22 cellular contexts compared by ENCODE assay signal in genomic region chr4:2080429-2081300, GRCh38. TPM values are rescaled to one million over a fixed set of nuclear protein-coding genes. Genes with fewer than 3 reads are reported as not detected.
DNase-seq lines count a peak whose midpoint lies in the region; ATAC-seq and TF ChIP-seq lines count a peak whose summit lies in the region.
"Had no signal": no experiment of that assay in that cellular context is flagged by ENCODE, and none has a peak within 500 bp of the region (broad histone marks: within the 10 kb centered on the region; RNA-seq: fewer than 3 reads in every experiment).

No MANE protein-coding gene starts in this region.

- H3K4me3 Mint-ChIP-seq in stimulated activated memory B cell treated with anti-CD40 and anti-IgM and Interleukin-4, amounts not matched to agents 10 μg/mL and 1 μg/mL and 100 μg/mL, for 72 hours = no peak overlapping the region
- no peak overlapping the region for H3K4me3 Mint-ChIP-seq in activated CD8-positive, alpha-beta T cell treated with anti-CD3 and anti-CD28 coated beads for 36 hours
- H3K4me3 Mint-ChIP-seq: natural killer cell; stimulated activated naive CD8-positive, alpha-beta T cell treated with anti-CD3 and anti-CD28 coated beads, Interleukin-15, Interleukin-2, amounts not matched to agents 100 ng/mL and 50 ng/mL, for 24 hours had no signal

- POLR2A ChIA-PET in HEK293 (lab: Yijun Ruan, JAX) = no interaction called here
- POLR2A ChIA-PET in activated CD8-positive, alpha-beta T cell treated with anti-CD3 and anti-CD28 coated beads for 36 hours (lab: Charles Lee) = interaction anchor here (1.1 kb wide), 1 partner anchor 28 kb away, joined by 3 read pairs; no protein-coding TSS in a partner anchor

- H3K4me1 ChIP-seq in HEK293 (ENCODE audit: control insufficient read depth, insufficient read depth, low read length) (no peaks in the 10 kb centered on the region), left lung (no peaks in the 10 kb centered on the region), thyroid gland (no peaks in the 10 kb centered on the region)
- H3K4me1 ChIP-seq: parathyroid adenoma, uterus had no signal

- H3K27ac Mint-ChIP-seq in stimulated activated memory B cell treated with anti-CD40 and anti-IgM and Interleukin-4, amounts not matched to agents 10 μg/mL and 1 μg/mL and 100 μg/mL, for 72 hours = no peak overlapping the region
- no peak overlapping the region for H3K27ac Mint-ChIP-seq in activated CD8-positive, alpha-beta T cell treated with anti-CD3 and anti-CD28 coated beads for 36 hours
- H3K27ac Mint-ChIP-seq: natural killer cell; stimulated activated naive CD8-positive, alpha-beta T cell treated with anti-CD3 and anti-CD28 coated beads, Interleukin-15, Interleukin-2, amounts not matched to agents 100 ng/mL and 50 ng/mL, for 24 hours had no signal

- H3K36me3 ChIP-seq in HEK293 (ENCODE audit: control insufficient read depth in 2 of 2, insufficient read depth in 1 of 2, low read length in 2 of 2) = peaks cover 0 to 10% of the 10 kb centered on the region in 2 experiments; a peak in 1 of 3 replicates
- no peaks in the 10 kb centered on the region for H3K36me3 ChIP-seq in left lung
- H3K36me3 ChIP-seq in thyroid gland = no peaks in the 10 kb centered on the region
- H3K36me3 ChIP-seq: uterus had no signal

- H3K27ac ChIP-seq in HEK293 (ENCODE audit: extremely low read depth, low read depth, low read length) (no peak overlapping the region), left lung (no peak overlapping the region), thyroid gland (no peak overlapping the region)
- H3K27ac ChIP-seq: 22Rv1, parathyroid adenoma, uterus had no signal

- no peak for TF ChIP-seq POLR2A in thyroid gland (IDR thresholded peaks at IDR 0.05)

- H3K9me3 Mint-ChIP-seq in stimulated activated memory B cell treated with anti-CD40 and anti-IgM and Interleukin-4, amounts not matched to agents 10 μg/mL and 1 μg/mL and 100 μg/mL, for 72 hours = no peaks in the 10 kb centered on the region
- no peaks in the 10 kb centered on the region for H3K9me3 Mint-ChIP-seq in activated CD8-positive, alpha-beta T cell treated with anti-CD3 and anti-CD28 coated beads for 36 hours
- H3K9me3 Mint-ChIP-seq: activated naive CD4-positive, alpha-beta T cell treated with anti-CD3 and anti-CD28 coated beads, Interleukin-2, amount 50 U/mL, for 72 hours; natural killer cell; stimulated activated naive CD8-positive, alpha-beta T cell treated with anti-CD3 and anti-CD28 coated beads, Interleukin-15, Interleukin-2, amounts not matched to agents 100 ng/mL and 50 ng/mL, for 24 hours had no signal

- H3K27me3 ChIP-seq in left lung (no peaks in the 10 kb centered on the region), thyroid gland (no peaks in the 10 kb centered on the region)
- H3K27me3 ChIP-seq: uterus had no signal

- intact Hi-C loops in left lung (cut with DNase I) = no loop called here
- intact Hi-C loops in activated CD8-positive, alpha-beta T cell treated with anti-CD3 and anti-CD28 coated beads for 36 hours (cut with micrococcal nuclease) = no loop called here
- intact Hi-C loops in thyroid gland (cut with DNase I) = no loop called here

- CTCF ChIA-PET in HEK293 (lab: Yijun Ruan, JAX) = no interaction called here
- CTCF ChIA-PET in activated CD8-positive, alpha-beta T cell treated with anti-CD3 and anti-CD28 coated beads for 36 hours (lab: Charles Lee) = no interaction called here

- H3K9me3 ChIP-seq in HEK293 (ENCODE audit: control insufficient read depth, insufficient read depth, low read depth, low read length) (no peaks in the 10 kb centered on the region), left lung (no peaks in the 10 kb centered on the region), thyroid gland (no peaks in the 10 kb centered on the region)
- H3K9me3 ChIP-seq: uterus had no signal

- ATAC-seq in activated CD4-positive, CD25-positive, alpha-beta regulatory T cell treated with anti-CD3 and anti-CD28 coated beads, Interleukin-2, amount 50 U/mL, for 24 hours = no peak
- ATAC-seq in left lung = peak; percentile 28
- peak; percentile 9 for ATAC-seq in stimulated activated memory B cell treated with anti-CD40 and anti-IgM and Interleukin-4, amounts not matched to agents 10 μg/mL and 1 μg/mL and 100 μg/mL, for 72 hours
- no peak for ATAC-seq in activated CD8-positive, alpha-beta T cell treated with anti-CD3 and anti-CD28 coated beads for 36 hours
- ATAC-seq: activated naive CD4-positive, alpha-beta T cell treated with anti-CD3 and anti-CD28 coated beads, Interleukin-2, amount 50 U/mL, for 72 hours; natural killer cell had no signal

- 84 to 98% methylated on average over 12 to 14 of the region's 19 CpGs for WGBS in thyroid gland, 2 donors

- DNase-seq in activated CD4-positive, CD25-positive, alpha-beta regulatory T cell treated with anti-CD3 and anti-CD28 coated beads, Interleukin-2, amount 50 U/mL, for 72 hours = peak; percentile 24
- peak; percentile 22 to 60 for DNase-seq in left lung
- DNase-seq in KG1 (lab: John Stamatoyannopoulos, UW) = no peak
- DNase-seq in activated CD8-positive, alpha-beta T cell treated with anti-CD3 and anti-CD28 coated beads for 36 hours = no peak
- DNase-seq in thyroid gland = no peak
- DNase-seq: activated CD4-positive, alpha-beta T cell treated with anti-CD3 and anti-CD28 coated beads for 4 hours; AML-193; cerebellar nuclear complex; foreskin melanocyte; kidney; mesendoderm; NCI-H2107; NCI-H524; uterus had no signal

- no peaks in the 10 kb centered on the region for H3K36me3 Mint-ChIP-seq in stimulated activated memory B cell treated with anti-CD40 and anti-IgM and Interleukin-4, amounts not matched to agents 10 μg/mL and 1 μg/mL and 100 μg/mL, for 72 hours
- no peaks in the 10 kb centered on the region for H3K36me3 Mint-ChIP-seq in activated CD8-positive, alpha-beta T cell treated with anti-CD3 and anti-CD28 coated beads for 36 hours (ENCODE audit: low read depth)
- H3K36me3 Mint-ChIP-seq: activated naive CD4-positive, alpha-beta T cell treated with anti-CD3 and anti-CD28 coated beads, Interleukin-2, amount 50 U/mL, for 72 hours; natural killer cell had no signal

- H3K4me1 Mint-ChIP-seq in stimulated activated memory B cell treated with anti-CD40 and anti-IgM and Interleukin-4, amounts not matched to agents 10 μg/mL and 1 μg/mL and 100 μg/mL, for 72 hours = no peaks in the 10 kb centered on the region
- H3K4me1 Mint-ChIP-seq in activated CD8-positive, alpha-beta T cell treated with anti-CD3 and anti-CD28 coated beads for 36 hours (ENCODE audit: low read depth) = no peaks in the 10 kb centered on the region
- H3K4me1 Mint-ChIP-seq: natural killer cell had no signal

- no peak overlapping the region for H3K4me3 ChIP-seq in HEK293 (ENCODE audit: low read depth, low read length)
- H3K4me3 ChIP-seq in left lung = no peak overlapping the region
- no peak overlapping the region for H3K4me3 ChIP-seq in thyroid gland (replicated peaks in 1 of 3)
- H3K4me3 ChIP-seq: uterus had no signal

- TF ChIP-seq CTCF in HEK293 (tag by site-specific recombination; IDR thresholded peaks at IDR 0.05) (no peak), left lung (IDR thresholded peaks at IDR 0.05) (no peak), thyroid gland (IDR thresholded peaks at IDR 0.05) (no peak)
- TF ChIP-seq CTCF in activated CD8-positive, alpha-beta T cell treated with anti-CD3 and anti-CD28 coated beads for 36 hours (IDR thresholded peaks at IDR 0.05) = no peak

- peaks cover 17% of the 10 kb centered on the region for H3K27me3 Mint-ChIP-seq in stimulated activated memory B cell treated with anti-CD40 and anti-IgM and Interleukin-4, amounts not matched to agents 10 μg/mL and 1 μg/mL and 100 μg/mL, for 72 hours
- H3K27me3 Mint-ChIP-seq in activated CD8-positive, alpha-beta T cell treated with anti-CD3 and anti-CD28 coated beads for 36 hours = peaks cover 1% of the 10 kb centered on the region
- H3K27me3 Mint-ChIP-seq: stimulated activated naive CD8-positive, alpha-beta T cell treated with anti-CD3 and anti-CD28 coated beads, Interleukin-15, Interleukin-2, amounts not matched to agents 100 ng/mL and 50 ng/mL, for 24 hours had no signal

TF ChIP-seq in HEK293, 187 proteins besides CTCF, POLR2A, EP300 and RAD21:
- TF ChIP-seq SCRT2 (tag by site-specific recombination; IDR thresholded peaks at IDR 0.05) (peak; percentile 29; the same call in 1 of the 2 replicates), ZNF610 (tag by site-specific recombination; IDR thresholded peaks at IDR 0.05; ENCODE audit: borderline replicate concordance) (no peak), SCRT1 (tag by site-specific recombination; IDR thresholded peaks at IDR 0.05; ENCODE audit: borderline replicate concordance) (0 out of 2 replicates have a peak, but pooled peaks have one; percentile 21)

RNA-seq across cellular contexts. Expression of gene NAT8L, which starts 21.5 kb away (rescaled TPM):
- total RNA-seq in left lung (under 1 TPM; 0.23 to 0.24 TPM), thyroid gland (1 to 10 TPM; 1.3 to 1.8 (median 1.5) TPM)
- total RNA-seq in activated CD8-positive, alpha-beta T cell treated with anti-CD3 and anti-CD28 coated beads for 36 hours = 1 to 10 TPM; 1.0 to 1.1 TPM
- total RNA-seq: natural killer cell had no signal

Comparison
In these comparisons a context has a peak if more than half of its experiments do, and no peak if none do; other contexts are left out.
1. DNase-seq: peak in activated CD4-positive, CD25-positive, alpha-beta regulatory T cell treated with anti-CD3 and anti-CD28 coated beads, Interleukin-2, amount 50 U/mL, for 72 hours (single experiment) and left lung (2 of 2); none in KG1 (single experiment), activated CD8-positive, alpha-beta T cell treated with anti-CD3 and anti-CD28 coated beads for 36 hours (single experiment) and thyroid gland (0 of 2).
2. ATAC-seq: peak in left lung (single experiment) and stimulated activated memory B cell treated with anti-CD40 and anti-IgM and Interleukin-4, amounts not matched to agents 10 μg/mL and 1 μg/mL and 100 μg/mL, for 72 hours (single experiment); none in activated CD4-positive, CD25-positive, alpha-beta regulatory T cell treated with anti-CD3 and anti-CD28 coated beads, Interleukin-2, amount 50 U/mL, for 24 hours (0 of 2) and activated CD8-positive, alpha-beta T cell treated with anti-CD3 and anti-CD28 coated beads for 36 hours (single experiment).